Comparison of ENCODE assay signal across 8 cellular contexts in the genomic region with DNA sequence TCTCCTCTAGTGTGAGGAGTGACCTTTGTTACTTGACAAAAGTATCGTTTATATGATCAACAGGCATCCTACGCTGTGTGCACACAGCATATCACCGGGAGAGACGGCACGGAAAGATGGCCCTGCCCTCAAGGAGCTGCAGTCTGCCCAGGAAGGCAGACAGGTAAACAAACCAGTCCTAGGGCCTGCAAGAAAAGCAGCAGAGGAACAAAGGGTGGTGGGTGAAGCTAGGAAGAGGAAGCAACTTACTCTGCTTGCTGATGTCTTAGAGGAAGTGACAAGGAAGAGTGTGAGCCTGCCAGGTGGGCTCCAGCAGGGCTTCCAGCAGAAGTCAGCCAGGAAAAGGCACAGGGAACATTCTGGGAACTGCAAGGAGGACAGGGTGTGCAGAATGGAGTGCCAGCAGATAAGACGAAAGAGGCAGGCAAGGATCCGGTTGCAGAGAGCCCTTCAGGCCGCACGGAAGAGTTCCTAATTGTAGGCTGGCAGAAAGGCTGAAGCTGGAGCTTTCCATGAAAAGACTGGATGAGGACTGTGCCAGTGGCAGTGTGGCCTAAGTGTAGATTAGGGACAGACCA.
DNase-seq lines count a peak whose midpoint lies in the region; ATAC-seq, FAIRE-seq and TF ChIP-seq lines count a peak whose summit lies in the region.

No MANE protein-coding gene starts in this region.

- H3K9me3 ChIP-seq in A549 (no peaks in the 10 kb centered on the region), OCI-LY3 (ENCODE audit: insufficient read depth, low read length) (no peaks in the 10 kb centered on the region)

- H3K27me3 ChIP-seq in OCI-LY3 (ENCODE audit: low read depth, low read length) = no peaks in the 10 kb centered on the region

- FAIRE-seq in A549 (lab: Jason Lieb, UNC) = no peak

- CTCF ChIA-PET in A549 (lab: Yijun Ruan, JAX) = interaction anchor here (1.4 to 2.4 kb wide), 2 partner anchors 16 to 302 kb away, joined by 3 to 6 read pairs; no protein-coding TSS in a partner anchor
- CTCF ChIA-PET in activated naive CD4-positive, alpha-beta T cell treated with anti-CD3 and anti-CD28 coated beads for 36 hours (lab: Charles Lee) = interaction anchor here (0.9 to 1.5 kb wide), 2 partner anchors 29 to 302 kb away, joined by 3 to 4 read pairs; no protein-coding TSS in a partner anchor

- peak overlapping the region; percentile 97 for H3K27ac Mint-ChIP-seq in activated naive CD4-positive, alpha-beta T cell treated with anti-CD3 and anti-CD28 coated beads for 36 hours
- peak overlapping the region; percentile 88 for H3K27ac Mint-ChIP-seq in progenitor cell of endocrine pancreas

- peak in 1 of 2 experiments; percentile 14 for DNase-seq in A549 (ENCODE audit: low read depth in 1 of 2, low spot score in 1 of 2)
- peak; percentile 57 for DNase-seq in GM20000 (ENCODE audit: low spot score)
- peak; percentile 66 for DNase-seq in activated naive CD4-positive, alpha-beta T cell treated with anti-CD3 and anti-CD28 coated beads for 36 hours
- peak; percentile 82 for DNase-seq in cardiac septum (ENCODE audit: low spot score)
- DNase-seq in progenitor cell of endocrine pancreas (ENCODE audit: low spot score, unreplicated experiment) = no peak
- no peak for DNase-seq in NCI-H2107 (lab: John Stamatoyannopoulos, UW)
- DNase-seq in GM19238 (ENCODE audit: insufficient read length, low spot score) = no peak

- H3K4me3 ChIP-seq in A549 (peak overlapping the region; percentile 76; the same call in 2 of the 3 replicates), OCI-LY3 (ENCODE audit: low read length) (peak overlapping the region; percentile 84)

- H3K27me3 Mint-ChIP-seq in activated naive CD4-positive, alpha-beta T cell treated with anti-CD3 and anti-CD28 coated beads for 36 hours (ENCODE audit: low read depth) = no peaks in the 10 kb centered on the region
- no peaks in the 10 kb centered on the region for H3K27me3 Mint-ChIP-seq in progenitor cell of endocrine pancreas

- POLR2A ChIA-PET in A549 (lab: Yijun Ruan, JAX) = no interaction called here

- peaks cover 5% of the 10 kb centered on the region; the same call in 1 of the 2 replicates for H4K20me1 ChIP-seq in OCI-LY3 (ENCODE audit: insufficient read depth, low read length)

- ATAC-seq in A549 = peak in 1 of 2 experiments; percentile 56; a peak in 3 of 6 replicates

- H3K4me1 ChIP-seq in A549 (peaks cover 40% of the 10 kb centered on the region), OCI-LY3 (ENCODE audit: low read length) (peaks cover 69% of the 10 kb centered on the region)

- peak overlapping the region; percentile 13 for H2AFZ ChIP-seq in OCI-LY3 (ENCODE audit: low read depth, low read length)

- no peaks in the 10 kb centered on the region for H3K9me3 Mint-ChIP-seq in activated naive CD4-positive, alpha-beta T cell treated with anti-CD3 and anti-CD28 coated beads for 36 hours
- no peaks in the 10 kb centered on the region for H3K9me3 Mint-ChIP-seq in progenitor cell of endocrine pancreas (ENCODE audit: low read depth)

- 68% methylated on average over 9 of the region's 9 CpGs for WGBS in A549 (ENCODE audit: missing lambda C conversion rate)

- peak overlapping the region; percentile 85 for H3K4me3 Mint-ChIP-seq in activated naive CD4-positive, alpha-beta T cell treated with anti-CD3 and anti-CD28 coated beads for 36 hours
- peak overlapping the region; percentile 74 for H3K4me3 Mint-ChIP-seq in progenitor cell of endocrine pancreas (ENCODE audit: low read depth)

- TF ChIP-seq EP300 in A549 (IDR thresholded peaks at IDR 0.05) = no peak

- H3K36me3 ChIP-seq in OCI-LY3 (replicated peaks; ENCODE audit: low read depth, low read length) = peaks cover 15% of the 10 kb centered on the region

- peaks cover 23% of the 10 kb centered on the region for H3K79me2 ChIP-seq in OCI-LY3 (ENCODE audit: low read length)

- no peaks in the 10 kb centered on the region for H3K36me3 Mint-ChIP-seq in activated naive CD4-positive, alpha-beta T cell treated with anti-CD3 and anti-CD28 coated beads for 36 hours (ENCODE audit: low read depth)
- peaks cover 1% of the 10 kb centered on the region for H3K36me3 Mint-ChIP-seq in progenitor cell of endocrine pancreas (ENCODE audit: insufficient read depth)

- H3K9ac ChIP-seq in OCI-LY3 (ENCODE audit: low read length) = peak overlapping the region; percentile 84

- H3K27ac ChIP-seq in A549 (peak overlapping the region; percentile 80 to 91; a peak in 5 of 6 replicates), OCI-LY3 (ENCODE audit: low read length) (peak overlapping the region; percentile 91)

- intact Hi-C loops in activated naive CD4-positive, alpha-beta T cell treated with anti-CD3 and anti-CD28 coated beads for 36 hours (cut with micrococcal nuclease) = loop anchor here (1.0 to 5.0 kb wide), 7 partner anchors 16 to 453 kb away; partner anchors contain the start of gene ENO1
- intact Hi-C loops in cardiac septum (cut with DNase I) = loop anchor here (5.0 kb wide), 3 partner anchors 38 to 397 kb away; partner anchors contain the start of gene ERRFI1

- H3K4me1 Mint-ChIP-seq in activated naive CD4-positive, alpha-beta T cell treated with anti-CD3 and anti-CD28 coated beads for 36 hours (ENCODE audit: low read depth) = peaks cover 44% of the 10 kb centered on the region
- peaks cover 26% of the 10 kb centered on the region for H3K4me1 Mint-ChIP-seq in progenitor cell of endocrine pancreas (ENCODE audit: low read depth)

- TF ChIP-seq POLR2A in A549 (IDR thresholded peaks at IDR 0.05; ENCODE audit: low read length) = no peak

- no peak for TF ChIP-seq CTCF in A549 (IDR thresholded peaks at IDR 0.05)
- no peak for TF ChIP-seq CTCF in GM20000 (IDR thresholded peaks at IDR 0.05; ENCODE audit: extremely low read depth, missing control alignments)
- TF ChIP-seq CTCF in OCI-LY3 (IDR thresholded peaks at IDR 0.05; ENCODE audit: low read depth, low read length) = no peak
- no peak for TF ChIP-seq CTCF in progenitor cell of endocrine pancreas (IDR thresholded peaks at IDR 0.05; ENCODE audit: unreplicated experiment)

- no peak for TF ChIP-seq RAD21 in A549 (conservative IDR thresholded peaks at IDR 0.05 in 1 of 2, IDR thresholded peaks at IDR 0.05 in 1 of 2)

- H3K4me2 ChIP-seq in A549 (peak overlapping the region; percentile 77), OCI-LY3 (ENCODE audit: low read length) (peak overlapping the region; percentile 99)

TF ChIP-seq in A549, 52 proteins besides CTCF, POLR2A, EP300 and RAD21:
- TF ChIP-seq ELK1 (IDR thresholded peaks at IDR 0.05; ENCODE audit: low read depth, low read length) = no peak
- TF ChIP-seq FOXS1 (CRISPR knock-in tag; IDR thresholded peaks at IDR 0.05) = no peak
- TF ChIP-seq, protein P1, sequence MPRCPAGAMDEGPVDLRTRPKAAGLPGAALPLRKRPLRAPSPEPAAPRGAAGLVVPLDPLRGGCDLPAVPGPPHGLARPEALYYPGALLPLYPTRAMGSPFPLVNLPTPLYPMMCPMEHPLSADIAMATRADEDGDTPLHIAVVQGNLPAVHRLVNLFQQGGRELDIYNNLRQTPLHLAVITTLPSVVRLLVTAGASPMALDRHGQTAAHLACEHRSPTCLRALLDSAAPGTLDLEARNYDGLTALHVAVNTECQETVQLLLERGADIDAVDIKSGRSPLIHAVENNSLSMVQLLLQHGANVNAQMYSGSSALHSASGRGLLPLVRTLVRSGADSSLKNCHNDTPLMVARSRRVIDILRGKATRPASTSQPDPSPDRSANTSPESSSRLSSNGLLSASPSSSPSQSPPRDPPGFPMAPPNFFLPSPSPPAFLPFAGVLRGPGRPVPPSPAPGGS (IDR thresholded peaks at IDR 0.05) = no peak
- no peak for TF ChIP-seq MAFK (IDR thresholded peaks at IDR 0.05; ENCODE audit: partially characterized antibody)
- TF ChIP-seq, protein P2, sequence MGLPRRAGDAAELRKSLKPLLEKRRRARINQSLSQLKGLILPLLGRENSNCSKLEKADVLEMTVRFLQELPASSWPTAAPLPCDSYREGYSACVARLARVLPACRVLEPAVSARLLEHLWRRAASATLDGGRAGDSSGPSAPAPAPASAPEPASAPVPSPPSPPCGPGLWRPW (IDR thresholded peaks at IDR 0.05) = no peak
- TF ChIP-seq KDM5A (IDR thresholded peaks at IDR 0.05) = no peak
- TF ChIP-seq JUN (IDR thresholded peaks at IDR 0.05) = no peak
- TF ChIP-seq EHF (CRISPR knock-in tag; IDR thresholded peaks at IDR 0.05) = no peak
- no peak for TF ChIP-seq TFCP2L1 (CRISPR knock-in tag; IDR thresholded peaks at IDR 0.05)

Comparison
In these comparisons a context has a peak if more than half of its experiments do, and no peak if none do; other contexts are left out.
1. DNase-seq: peak in GM20000 (single experiment), activated naive CD4-positive, alpha-beta T cell treated with anti-CD3 and anti-CD28 coated beads for 36 hours (single experiment) and cardiac septum (single experiment); none in progenitor cell of endocrine pancreas (single experiment), NCI-H2107 (single experiment) and GM19238 (single experiment).